8 cellular contexts compared by ENCODE assay signal in genomic region chr17:2025622-2026309, GRCh38. TPM values are rescaled to one million over a fixed set of nuclear protein-coding genes. Genes with fewer than 3 reads are reported as not detected.
A peak's percentile ranks its signal among the peaks of the same experiment; 100 is the strongest.
DNase-seq lines count a peak whose midpoint lies in the region; ATAC-seq and TF ChIP-seq lines count a peak whose summit lies in the region.

No MANE protein-coding gene starts in this region.

- DNase-seq in A673 (ENCODE audit: low spot score) (peak; percentile 72), G401 (ENCODE audit: low spot score) (peak; percentile 64), NCI-H2196 (lab: John Stamatoyannopoulos, UW; ENCODE audit: unreplicated experiment) (peak; percentile 57), adrenal gland (peak; percentile 80 to 92 (median 85)), left ventricle myocardium superior (peak; percentile 86), progenitor cell of endocrine pancreas (ENCODE audit: low spot score, unreplicated experiment) (peak; percentile 64)
- DNase-seq in central memory CD4-positive, alpha-beta T cell = no peak

- no peak overlapping the region for H3K27ac ChIP-seq in A673 (ENCODE audit: low read depth, low read length, poor library complexity, severe bottlenecking)
- H3K27ac ChIP-seq in adrenal gland = peak overlapping the region in 3 of 5 donors; percentile 66 to 83 (median 72)

- TF ChIP-seq CTCF in A673 (conservative IDR thresholded peaks at IDR 0.05; ENCODE audit: low read depth, low read length) (peak; percentile 63), adrenal gland (IDR thresholded peaks at IDR 0.05) (peak; percentile 45 to 87 (median 78)), progenitor cell of endocrine pancreas (IDR thresholded peaks at IDR 0.05; ENCODE audit: unreplicated experiment) (peak; percentile 78)

- H3K4me3 Mint-ChIP-seq in progenitor cell of endocrine pancreas (ENCODE audit: low read depth) = peak overlapping the region; percentile 75

- no peaks in the 10 kb centered on the region for H3K9me3 Mint-ChIP-seq in progenitor cell of endocrine pancreas (ENCODE audit: low read depth)

- H3K27me3 ChIP-seq in A673 (replicated peaks; ENCODE audit: insufficient read depth, low read depth, low read length, poor library complexity) (peaks cover 13% of the 10 kb centered on the region), adrenal gland (no peaks in the 10 kb centered on the region)

- H3K4me1 ChIP-seq in A673 (ENCODE audit: insufficient read depth, low read length, poor library complexity, severe bottlenecking) = peaks cover 43% of the 10 kb centered on the region
- peaks cover 9 to 44% of the 10 kb centered on the region in 2 donors for H3K4me1 ChIP-seq in adrenal gland (replicated peaks in 1 of 2)

- H3K4me3 ChIP-seq in A673 (ENCODE audit: low read depth, low read length, poor library complexity, severe bottlenecking) = peak overlapping the region; percentile 67
- H3K4me3 ChIP-seq in adrenal gland = peak overlapping the region in 2 of 4 donors; percentile 55 to 85

- no peaks in the 10 kb centered on the region for H3K36me3 ChIP-seq in A673 (ENCODE audit: insufficient read depth, low read length, poor library complexity, severe bottlenecking)
- no peaks in the 10 kb centered on the region for H3K36me3 ChIP-seq in adrenal gland (replicated peaks in 1 of 2)

- POLR2A ChIA-PET in A673 (lab: Charles Lee; ENCODE audit: low non-redundant PET) = no interaction called here

- H3K36me3 Mint-ChIP-seq in progenitor cell of endocrine pancreas (ENCODE audit: insufficient read depth) = no peaks in the 10 kb centered on the region

- H3K4me1 Mint-ChIP-seq in progenitor cell of endocrine pancreas (ENCODE audit: low read depth) = peaks cover 1% of the 10 kb centered on the region

- peak; percentile 71 for ATAC-seq in left ventricle myocardium superior
- ATAC-seq in GM21367 (IDR thresholded peaks at IDR 0.05; ENCODE audit: unreplicated experiment) = no peak

- no TSS peak for BruUV-seq in A673 (replicated peaks; lab: Mats Ljungman, UMichigan)

- H3K9me3 ChIP-seq in A673 (ENCODE audit: low read depth, low read length, poor library complexity, severe bottlenecking) (no peaks in the 10 kb centered on the region), adrenal gland (replicated peaks in 1 of 3) (no peaks in the 10 kb centered on the region)

- no peak for TF ChIP-seq POLR2A in adrenal gland (IDR thresholded peaks at IDR 0.05)

- peak overlapping the region; percentile 89 for H3K27ac Mint-ChIP-seq in progenitor cell of endocrine pancreas

- CTCF ChIA-PET in A673 (lab: Charles Lee) = interaction anchor here (0.6 to 1.8 kb wide), 6 partner anchors 9 to 377 kb away, joined by 3 to 20 read pairs (median 3); no protein-coding TSS in a partner anchor

- in situ Hi-C loops in G401 (cut with HindIII; ENCODE audit: low sequenced_read_pairs) = loop anchor here (25.0 kb wide), 1 partner anchor 138 kb away; no protein-coding TSS in a partner anchor

- H3K27me3 Mint-ChIP-seq in progenitor cell of endocrine pancreas = peaks cover 16% of the 10 kb centered on the region

- intact Hi-C loops in A673 (cut with micrococcal nuclease; ENCODE audit: unreplicated experiment) = loop anchor here (1.0 kb wide), 1 partner anchor 117 kb away; no protein-coding TSS in a partner anchor
- intact Hi-C loops in adrenal gland (cut with DNase I) = loop anchor here in 1 of 2 donors (5.0 kb wide), 1 partner anchor 118 kb away; no protein-coding TSS in a partner anchor
- intact Hi-C loops in left ventricle myocardium superior (cut with micrococcal nuclease) = loop anchor here (2.0 kb wide), 1 partner anchor 117 kb away; no protein-coding TSS in a partner anchor

- 1 to 6% (median 2%) methylated on average over 13 to 55 of the region's 55 CpGs for WGBS in adrenal gland, 4 donors

RNA-seq across cellular contexts. Expression of gene RTN4RL1, which starts 0.6 kb away (rescaled TPM):
- total RNA-seq in A673 (2021) (0.80 and 1.0 TPM in 2 replicates), adrenal gland (1 to 10 TPM; 5.1 to 9.4 (median 8.0) TPM), left ventricle myocardium superior (1.9 TPM), progenitor cell of endocrine pancreas (11.1 and 12.4 TPM in 2 replicates)
- total RNA-seq in G401 (2014; rRNA removed; shearing (Covaris generic)) = 65.0 and 65.6 TPM in 2 replicates
- polyA plus RNA-seq in adrenal gland = 1 to 10 TPM; 1.8 to 2.4 (median 1.9) TPM

RNA-seq across cellular contexts. Expression of gene DPH1, which starts 4.2 kb away (rescaled TPM):
- total RNA-seq in A673 (2021) (51.1 and 60.8 TPM in 2 replicates), adrenal gland (10 to 100 TPM; 37.7 to 65.3 (median 57.7) TPM), left ventricle myocardium superior (28.9 TPM), progenitor cell of endocrine pancreas (39.1 and 44.0 TPM in 2 replicates)
- 48.8 and 56.7 TPM in 2 replicates for total RNA-seq in G401 (2014; rRNA removed; shearing (Covaris generic))
- 100 to 1,000 TPM in 1 of 3 donors, 10 to 100 TPM in 2; 34.3 to 100 (median 69.7) TPM for polyA plus RNA-seq in adrenal gland

RNA-seq across cellular contexts. Expression of gene OVCA2, which starts 16.1 kb away (rescaled TPM):
- total RNA-seq in A673 (2021) = 30.7 and 33.1 TPM in 2 replicates
- total RNA-seq in G401 (2014; rRNA removed; shearing (Covaris generic)) = 48.0 and 63.1 TPM in 2 replicates
- total RNA-seq in adrenal gland = 10 to 100 TPM; 37.2 to 75.9 (median 55.6) TPM
- 100 to 1,000 TPM in 2 of 3 donors, 10 to 100 TPM in 1; 57.5 to 155 (median 102) TPM for polyA plus RNA-seq in adrenal gland
- 14.4 TPM for total RNA-seq in left ventricle myocardium superior
- total RNA-seq in progenitor cell of endocrine pancreas = 21.9 and 25.4 TPM in 2 replicates

RNA-seq across cellular contexts. Expression of gene HIC1, which starts 29.1 kb away (rescaled TPM):
- total RNA-seq in A673 (2021) (0.84 and 1.5 TPM in 2 replicates), adrenal gland (10 to 100 TPM in 7 of 8 donors, 1 to 10 TPM in 1; 9.8 to 61.8 (median 31.5) TPM), left ventricle myocardium superior (19.0 TPM), progenitor cell of endocrine pancreas (0.69 and 0.86 TPM in 2 replicates)
- total RNA-seq in G401 (2014; rRNA removed; shearing (Covaris generic)) = 20.2 and 37.8 TPM in 2 replicates
- 10 to 100 TPM in 1 of 3 donors, 1 to 10 TPM in 1, under 1 TPM in 1; 0.92 to 16.7 (median 7.7) TPM for polyA plus RNA-seq in adrenal gland
